9 cellular contexts compared by ENCODE assay signal in genomic region chr12:78088391-78088832, GRCh38.
DNase-seq lines count a peak whose midpoint lies in the region; ATAC-seq and TF ChIP-seq lines count a peak whose summit lies in the region.
"Had no signal": no experiment of that assay in that cellular context is flagged by ENCODE, and none has a peak within 500 bp of the region (broad histone marks: within the 10 kb centered on the region; RNA-seq: fewer than 3 reads in every experiment).

No MANE protein-coding gene starts in this region.

- no peak overlapping the region for H3K4me3 Mint-ChIP-seq in activated naive CD8-positive, alpha-beta T cell treated with anti-CD3 and anti-CD28 coated beads for 36 hours
- H3K4me3 Mint-ChIP-seq: WTC11 had no signal

- no peaks in the 10 kb centered on the region for H3K27me3 ChIP-seq in subcutaneous abdominal adipose tissue (ENCODE audit: control insufficient read depth in 5 of 5, insufficient read depth in 4 of 5, low read length in 5 of 5)
- H3K27me3 ChIP-seq: tibial artery had no signal

- no peaks in the 10 kb centered on the region for H3K9me3 ChIP-seq in subcutaneous abdominal adipose tissue (ENCODE audit: control insufficient read depth in 5 of 5, low read length in 5 of 5)
- H3K9me3 ChIP-seq: tibial artery had no signal

- TF ChIP-seq CTCF in fibroblast of pulmonary artery (IDR thresholded peaks at IDR 0.05; ENCODE audit: low read length, missing control alignments), result no peak

- H3K9me3 Mint-ChIP-seq in activated naive CD8-positive, alpha-beta T cell treated with anti-CD3 and anti-CD28 coated beads for 36 hours, result peaks cover 2% of the 10 kb centered on the region

- H3K27ac ChIP-seq in subcutaneous abdominal adipose tissue (ENCODE audit: low read depth, low read length), result peak overlapping the region; percentile 14
- H3K27ac ChIP-seq: tibial artery had no signal

- DNase-seq in NCI-H2227 (lab: John Stamatoyannopoulos, UW; ENCODE audit: unreplicated experiment) (peak; percentile 16), fibroblast of pulmonary artery (ENCODE audit: low read depth) (peak; percentile 29)
- DNase-seq in activated CD4-positive, CD25-positive, alpha-beta regulatory T cell (lab: John Stamatoyannopoulos, UW), result no peak
- DNase-seq in activated naive CD8-positive, alpha-beta T cell treated with anti-CD3 and anti-CD28 coated beads for 36 hours, result no peak
- DNase-seq in stimulated activated CD4-positive, alpha-beta T cell treated with anti-CD3 and anti-CD28 coated beads, Interleukin-4, amount 100 ng/mL, for 1 hour, result no peak
- DNase-seq: tibial artery had no signal

- peaks cover 0 to 15% (median 0%) of the 10 kb centered on the region in 5 donors for H3K4me1 ChIP-seq in subcutaneous abdominal adipose tissue (ENCODE audit: control insufficient read depth in 5 of 5, insufficient read depth in 5 of 5, low read length in 5 of 5)
- H3K4me1 ChIP-seq: tibial artery had no signal

- no peaks in the 10 kb centered on the region for H3K36me3 Mint-ChIP-seq in activated naive CD8-positive, alpha-beta T cell treated with anti-CD3 and anti-CD28 coated beads for 36 hours
- H3K36me3 Mint-ChIP-seq: WTC11 had no signal

- peak overlapping the region; percentile 35 for H3K4me3 ChIP-seq in fibroblast of pulmonary artery (replicated peaks; ENCODE audit: low read depth, low read length)
- peak overlapping the region; percentile 28 to 67 (median 57) for H3K4me3 ChIP-seq in subcutaneous abdominal adipose tissue (ENCODE audit: low read depth in 1 of 5, low read length in 5 of 5)
- H3K4me3 ChIP-seq: tibial artery had no signal

- ATAC-seq in GM21619 (IDR thresholded peaks at IDR 0.05; ENCODE audit: unreplicated experiment), result peak; percentile 67
- ATAC-seq: WTC11 had no signal

- no peaks in the 10 kb centered on the region for H3K27me3 Mint-ChIP-seq in activated naive CD8-positive, alpha-beta T cell treated with anti-CD3 and anti-CD28 coated beads for 36 hours

- H3K27ac Mint-ChIP-seq in activated naive CD8-positive, alpha-beta T cell treated with anti-CD3 and anti-CD28 coated beads for 36 hours, result no peak overlapping the region
- H3K27ac Mint-ChIP-seq: WTC11 had no signal

- no peaks in the 10 kb centered on the region for H3K36me3 ChIP-seq in subcutaneous abdominal adipose tissue (ENCODE audit: control insufficient read depth in 5 of 5, insufficient read depth in 5 of 5, low read length in 5 of 5)
- H3K36me3 ChIP-seq: tibial artery had no signal

- peak overlapping the region in 3 of 5 donors; percentile 14 to 52 (median 22) for H3K9ac ChIP-seq in subcutaneous abdominal adipose tissue (ENCODE audit: low read length in 5 of 5)

- H3K4me1 Mint-ChIP-seq in activated naive CD8-positive, alpha-beta T cell treated with anti-CD3 and anti-CD28 coated beads for 36 hours, result no peaks in the 10 kb centered on the region
- H3K4me1 Mint-ChIP-seq: WTC11 had no signal

Comparison
In these comparisons a context has a peak if more than half of its experiments do, and no peak if none do; other contexts are left out.
1. DNase-seq: peak in NCI-H2227 (single experiment) and fibroblast of pulmonary artery (single experiment); none in activated CD4-positive, CD25-positive, alpha-beta regulatory T cell (0 of 4), activated naive CD8-positive, alpha-beta T cell treated with anti-CD3 and anti-CD28 coated beads for 36 hours (single experiment) and stimulated activated CD4-positive, alpha-beta T cell treated with anti-CD3 and anti-CD28 coated beads, Interleukin-4, amount 100 ng/mL, for 1 hour (single experiment).